8 cellular contexts compared by ENCODE assay signal in the genomic region with DNA sequence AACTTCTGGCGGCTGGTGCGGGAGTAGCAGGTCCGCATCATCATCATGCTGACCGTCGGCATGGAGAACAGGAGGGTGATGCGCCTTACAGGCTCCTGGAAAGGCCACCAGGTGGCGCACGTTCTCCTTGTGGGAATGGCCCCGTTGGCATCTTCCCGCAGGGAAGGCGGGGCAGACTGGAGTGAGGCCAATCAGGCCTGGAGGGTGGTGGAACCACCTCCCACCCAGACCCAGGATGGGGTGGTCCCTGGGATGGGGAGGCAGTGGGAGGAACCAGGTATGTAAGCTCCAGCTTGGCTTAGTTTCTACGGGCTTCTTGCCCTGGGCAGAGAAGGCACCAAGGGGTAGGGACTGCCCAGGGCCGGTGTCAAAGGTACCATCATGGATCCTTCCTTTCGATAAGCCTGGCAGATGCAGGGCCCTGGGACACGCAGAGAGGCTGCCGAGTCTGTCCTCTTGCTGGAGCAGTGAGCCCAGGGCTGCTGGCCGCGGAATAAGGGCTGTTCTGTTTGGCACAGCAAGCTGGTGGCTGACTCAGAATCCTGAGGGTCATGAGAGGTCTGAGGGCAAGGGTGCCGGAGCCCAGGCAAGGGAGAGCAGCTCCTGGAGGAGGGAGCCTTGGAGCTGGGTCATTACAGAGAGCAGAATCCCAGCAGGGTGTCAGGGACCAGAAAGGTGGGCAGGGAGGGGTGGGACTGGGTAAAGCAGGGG. TPM values are rescaled to one million over a fixed set of nuclear protein-coding genes. Genes with fewer than 3 reads are reported as not detected.
A peak's percentile ranks its signal among the peaks of the same experiment; 100 is the strongest.
DNase-seq lines count a peak whose midpoint lies in the region; ATAC-seq, FAIRE-seq and TF ChIP-seq lines count a peak whose summit lies in the region.

No MANE protein-coding gene starts in this region.

- intact Hi-C loops in HepG2 (cut with micrococcal nuclease; ENCODE audit: unreplicated experiment), result no loop called here

- TF ChIP-seq CTCF in HepG2 (CRISPR knock-in tag; IDR thresholded peaks at IDR 0.05), result peak; percentile 92

- peaks cover 30% of the 10 kb centered on the region for H3K4me1 ChIP-seq in HepG2 (ENCODE audit: insufficient read depth, low read length)

- 0% methylated on average over 2 of the region's 19 CpGs for WGBS in HepG2 (ENCODE audit: low lambda C conversion rate)

- no peak overlapping the region for H3K4me2 ChIP-seq in HepG2 (ENCODE audit: low read depth, low read length)

- no TSS peak for BruUV-seq in HepG2 (replicated peaks; lab: Mats Ljungman, UMichigan)

- in situ Hi-C loops in HepG2 (cut with HindIII; ENCODE audit: extremely low pct_ligation_motif_present, low pct_unique_long_range_greater_than_20kb), result loop anchor here (5.0 kb wide), 1 partner anchor 132 kb away; no protein-coding TSS in a partner anchor

- peak; percentile 71 for TF ChIP-seq RAD21 in HepG2 (CRISPR knock-in tag; IDR thresholded peaks at IDR 0.05)

- H2AFZ ChIP-seq in HepG2 (ENCODE audit: low read length), result no peak overlapping the region

- POLR2A ChIA-PET in HepG2 (lab: Yijun Ruan, JAX), result no interaction called here

- H4K20me1 ChIP-seq in HepG2 (ENCODE audit: insufficient read depth, low read length), result 0 out of 2 replicates have a peak, but pooled peaks cover 3% of the 10 kb centered on the region

- H3K27me3 ChIP-seq in HepG2 (ENCODE audit: control insufficient read depth in 1 of 2, insufficient read depth in 2 of 2, low read length in 2 of 2), result peaks cover 5 to 16% of the 10 kb centered on the region in 2 experiments; a peak in 3 of 5 replicates

- H3K4me3 ChIP-seq in HepG2 (replicated peaks in 1 of 3; ENCODE audit: insufficient read depth in 1 of 3, low read depth in 2 of 3, low read length in 3 of 3), result no peak overlapping the region

- no peak overlapping the region for H3K9ac ChIP-seq in HepG2 (ENCODE audit: insufficient read depth, low read depth, low read length)

- H3K36me3 ChIP-seq in HepG2 (replicated peaks in 1 of 2; ENCODE audit: control insufficient read depth in 1 of 2, insufficient read depth in 2 of 2, low read length in 2 of 2), result no peaks in the 10 kb centered on the region

- DNase-seq in COLO668 (lab: John Stamatoyannopoulos, UW; ENCODE audit: unreplicated experiment) (peak; percentile 92), NCI-H460 (ENCODE audit: extremely low read depth, low read depth) (peak; percentile 89), dedifferentiated amniotic fluid mesenchymal stem cell (ENCODE audit: extremely low spot score) (peak; percentile 80), HepG2 (ENCODE audit: low spot score) (peak; percentile 74)
- DNase-seq in activated CD4-positive, alpha-beta T cell treated with anti-CD3 and anti-CD28 coated beads for 48 hours, result peak; percentile 87
- peak; percentile 54 to 69 for DNase-seq in stimulated activated CD4-positive, alpha-beta T cell treated with anti-CD3 and anti-CD28 coated beads, Interleukin-4, amount 100 ng/mL, for 4 hours

- H3K9me3 ChIP-seq in HepG2 (ENCODE audit: low read length), result no peaks in the 10 kb centered on the region

- no peak for TF ChIP-seq EP300 in HepG2 (IDR thresholded peaks at IDR 0.05; ENCODE audit: low read depth in 2 of 2, low read length in 2 of 2)
- TF ChIP-seq EP300 in HepG2 (CRISPR knock-in tag; IDR thresholded peaks at IDR 0.05; ENCODE audit: borderline replicate concordance), result no peak

- TF ChIP-seq POLR2A in HepG2 (IDR thresholded peaks at IDR 0.05; ENCODE audit: insufficient read depth in 1 of 2, low read depth in 2 of 2, low read length in 2 of 2), result no peak

- FAIRE-seq in HepG2 (lab: Jason Lieb, UNC), result peak; percentile 90

- CTCF ChIA-PET in HepG2 (lab: Yijun Ruan, JAX; ENCODE audit: low intra/inter-chr PET ratio, low total read pairs), result interaction anchor here (0.6 to 1.8 kb wide), 3 partner anchors 131 to 535 kb away, joined by 3 to 12 read pairs (median 5); no protein-coding TSS in a partner anchor

- H3K27ac ChIP-seq in HepG2 (ENCODE audit: extremely low read length, insufficient read depth, low read length), result no peak overlapping the region

- ATAC-seq in HG02938 (IDR thresholded peaks at IDR 0.05; ENCODE audit: unreplicated experiment) (peak; percentile 48), HepG2 (peak; percentile 62), GM19035 (IDR thresholded peaks at IDR 0.05; ENCODE audit: unreplicated experiment) (no peak)

- no peaks in the 10 kb centered on the region for H3K79me2 ChIP-seq in HepG2 (ENCODE audit: insufficient read depth, low read length)

RNA-seq across cellular contexts. Expression of a gene that starts 8.7 kb away (rescaled TPM):
- 0.15 and 0.46 TPM in 2 replicates for total RNA-seq in NCI-H460 (2014; rRNA removed; shearing (Covaris generic))
- polyA plus RNA-seq in NCI-H460 (2014; cell fraction: nucleus; rRNA removed), result not detected in 2 replicates
- total RNA-seq in HepG2 (2016; rRNA removed; fragmentation: Illumina TruSeq; extraction: Trizol), result not detected in 2 replicates
- not detected in 2 replicates for total RNA-seq in HepG2 (2016; cell fraction: cytosol; rRNA removed; fragmentation: Illumina TruSeq; extraction: Trizol; ENCODE audit: low read depth)
- total RNA-seq in HepG2 (2016; cell fraction: insoluble cytoplasmic fraction; rRNA removed; fragmentation: Illumina TruSeq; extraction: Trizol), result 0.04 TPM in 1 of 2 replicates, not detected in the other
- not detected in 2 replicates for total RNA-seq in HepG2 (2016; cell fraction: membrane; rRNA removed; fragmentation: Illumina TruSeq; extraction: Trizol)
- total RNA-seq in HepG2 (2016; cell fraction: nucleus; rRNA removed; fragmentation: Illumina TruSeq; extraction: Trizol), result not detected in 2 replicates
- polyA plus RNA-seq in HepG2 (2011; rRNA removed), result 0.04 and 0.07 TPM in 2 replicates
- 0.03 and 0.05 TPM in 2 replicates for polyA plus RNA-seq in HepG2 (2011; cell fraction: cytosol; rRNA removed)
- polyA plus RNA-seq in HepG2 (2011; cell fraction: nucleus; rRNA removed), result 0.14 and 0.19 TPM in 2 replicates
- polyA plus RNA-seq in HepG2 (2012), result not detected in 2 replicates
- 0.03 TPM in 1 of 2 replicates, not detected in the other for polyA plus RNA-seq in HepG2 (2016; cell fraction: cytosol; fragmentation: Illumina TruSeq; extraction: Trizol; ENCODE audit: low read depth)
- polyA plus RNA-seq in HepG2 (2016; cell fraction: insoluble cytoplasmic fraction; fragmentation: Illumina TruSeq; extraction: Trizol; ENCODE audit: low read depth), result not detected in 2 replicates
- polyA plus RNA-seq in HepG2 (2016; cell fraction: membrane; fragmentation: Illumina TruSeq; extraction: Trizol; ENCODE audit: low read depth), result not detected in 2 replicates
- polyA plus RNA-seq in HepG2 (2016; cell fraction: nucleus; fragmentation: Illumina TruSeq; extraction: Trizol; ENCODE audit: insufficient read depth, low read depth), result not detected in 2 replicates
- 0.12 TPM in 1 of 2 replicates, not detected in the other for polyA minus RNA-seq in HepG2 (2011; rRNA and poly(A)+ RNA removed; ENCODE audit: low replicate concordance)
- not detected in 2 replicates for polyA minus RNA-seq in HepG2 (2011; cell fraction: cytosol; rRNA and poly(A)+ RNA removed)
- not detected in 2 replicates for polyA minus RNA-seq in HepG2 (2011; cell fraction: nucleus; rRNA and poly(A)+ RNA removed)

RNA-seq across cellular contexts. Expression of a gene that starts 24.5 kb away (rescaled TPM):
- not detected in 2 replicates for total RNA-seq in NCI-H460 (2014; rRNA removed; shearing (Covaris generic))
- polyA plus RNA-seq in NCI-H460 (2014; cell fraction: nucleus; rRNA removed), result not detected in 2 replicates
- not detected in 2 replicates for total RNA-seq in HepG2 (2016; rRNA removed; fragmentation: Illumina TruSeq; extraction: Trizol)
- total RNA-seq in HepG2 (2016; cell fraction: cytosol; rRNA removed; fragmentation: Illumina TruSeq; extraction: Trizol; ENCODE audit: low read depth), result 0.18 TPM in 1 of 2 replicates, not detected in the other
- not detected in 2 replicates for total RNA-seq in HepG2 (2016; cell fraction: insoluble cytoplasmic fraction; rRNA removed; fragmentation: Illumina TruSeq; extraction: Trizol)
- total RNA-seq in HepG2 (2016; cell fraction: membrane; rRNA removed; fragmentation: Illumina TruSeq; extraction: Trizol), result not detected in 2 replicates
- total RNA-seq in HepG2 (2016; cell fraction: nucleus; rRNA removed; fragmentation: Illumina TruSeq; extraction: Trizol), result not detected in 2 replicates
- 0.05 TPM in 1 of 2 replicates, not detected in the other for polyA plus RNA-seq in HepG2 (2011; rRNA removed)
- 0.12 and 0.15 TPM in 2 replicates for polyA plus RNA-seq in HepG2 (2011; cell fraction: cytosol; rRNA removed)
- polyA plus RNA-seq in HepG2 (2011; cell fraction: nucleus; rRNA removed), result 0.05 TPM in 1 of 2 replicates, not detected in the other
- not detected in 2 replicates for polyA plus RNA-seq in HepG2 (2012)
- 0.06 and 0.08 TPM in 2 replicates for polyA plus RNA-seq in HepG2 (2016; cell fraction: cytosol; fragmentation: Illumina TruSeq; extraction: Trizol; ENCODE audit: low read depth)
- not detected in 2 replicates for polyA plus RNA-seq in HepG2 (2016; cell fraction: insoluble cytoplasmic fraction; fragmentation: Illumina TruSeq; extraction: Trizol; ENCODE audit: low read depth)
- polyA plus RNA-seq in HepG2 (2016; cell fraction: membrane; fragmentation: Illumina TruSeq; extraction: Trizol; ENCODE audit: low read depth), result not detected in 2 replicates
- polyA plus RNA-seq in HepG2 (2016; cell fraction: nucleus; fragmentation: Illumina TruSeq; extraction: Trizol; ENCODE audit: insufficient read depth, low read depth), result not detected in 2 replicates
- 0.12 and 1.5 TPM in 2 replicates for polyA minus RNA-seq in HepG2 (2011; rRNA and poly(A)+ RNA removed; ENCODE audit: low replicate concordance)
- polyA minus RNA-seq in HepG2 (2011; cell fraction: cytosol; rRNA and poly(A)+ RNA removed), result not detected in 2 replicates
- polyA minus RNA-seq in HepG2 (2011; cell fraction: nucleus; rRNA and poly(A)+ RNA removed), result not detected in 2 replicates

RNA-seq across cellular contexts. Expression of a gene that starts 40.4 kb away (rescaled TPM):
- 43.8 and 46.6 TPM in 2 replicates for total RNA-seq in NCI-H460 (2014; rRNA removed; shearing (Covaris generic))
- 16.5 and 44.1 TPM in 2 replicates for polyA plus RNA-seq in NCI-H460 (2014; cell fraction: nucleus; rRNA removed)
- total RNA-seq in HepG2 (2016; rRNA removed; fragmentation: Illumina TruSeq; extraction: Trizol), result 2.2 and 2.7 TPM in 2 replicates
- 1.4 and 1.7 TPM in 2 replicates for total RNA-seq in HepG2 (2016; cell fraction: cytosol; rRNA removed; fragmentation: Illumina TruSeq; extraction: Trizol; ENCODE audit: low read depth)
- total RNA-seq in HepG2 (2016; cell fraction: insoluble cytoplasmic fraction; rRNA removed; fragmentation: Illumina TruSeq; extraction: Trizol), result 2.3 and 3.0 TPM in 2 replicates
- 2.9 and 3.5 TPM in 2 replicates for total RNA-seq in HepG2 (2016; cell fraction: membrane; rRNA removed; fragmentation: Illumina TruSeq; extraction: Trizol)
- 1.8 and 1.9 TPM in 2 replicates for total RNA-seq in HepG2 (2016; cell fraction: nucleus; rRNA removed; fragmentation: Illumina TruSeq; extraction: Trizol)
- polyA plus RNA-seq in HepG2 (2011; rRNA removed), result 18.8 and 23.4 TPM in 2 replicates
- polyA plus RNA-seq in HepG2 (2011; cell fraction: cytosol; rRNA removed), result 16.2 and 20.4 TPM in 2 replicates
- 14.8 and 15.5 TPM in 2 replicates for polyA plus RNA-seq in HepG2 (2011; cell fraction: nucleus; rRNA removed)
- polyA plus RNA-seq in HepG2 (2012), result 3.9 and 8.1 TPM in 2 replicates
- 1.6 and 2.1 TPM in 2 replicates for polyA plus RNA-seq in HepG2 (2016; cell fraction: cytosol; fragmentation: Illumina TruSeq; extraction: Trizol; ENCODE audit: low read depth)
- polyA plus RNA-seq in HepG2 (2016; cell fraction: insoluble cytoplasmic fraction; fragmentation: Illumina TruSeq; extraction: Trizol; ENCODE audit: low read depth), result 2.6 and 2.8 TPM in 2 replicates
- 1.9 and 2.2 TPM in 2 replicates for polyA plus RNA-seq in HepG2 (2016; cell fraction: membrane; fragmentation: Illumina TruSeq; extraction: Trizol; ENCODE audit: low read depth)
- 4.0 and 9.1 TPM in 2 replicates for polyA plus RNA-seq in HepG2 (2016; cell fraction: nucleus; fragmentation: Illumina TruSeq; extraction: Trizol; ENCODE audit: insufficient read depth, low read depth)
- polyA minus RNA-seq in HepG2 (2011; rRNA and poly(A)+ RNA removed; ENCODE audit: low replicate concordance), result 7.2 and 18.3 TPM in 2 replicates
- polyA minus RNA-seq in HepG2 (2011; cell fraction: cytosol; rRNA and poly(A)+ RNA removed), result 10.6 and 11.2 TPM in 2 replicates
- polyA minus RNA-seq in HepG2 (2011; cell fraction: nucleus; rRNA and poly(A)+ RNA removed), result 5.2 and 6.1 TPM in 2 replicates

Comparison
In these comparisons a context has a peak if more than half of its experiments do, and no peak if none do; other contexts are left out.
1. RNA of a gene that starts 40.4 kb away (total RNA-seq): 43.8 to 46.6 TPM in NCI-H460; 1.4 to 3.5 TPM in HepG2; every median in the first group is over 10 times any median in the second.
2. Peak in every context shown above with its lines, with median percentiles within 50 percentile points of each other: DNase-seq.